ENCODE assay signal across 9 cellular contexts in genomic region chr19:18418034-18418724, GRCh38. TPM values are rescaled to one million over a fixed set of nuclear protein-coding genes. Genes with fewer than 3 reads are reported as not detected.
DNase-seq lines count a peak whose midpoint lies in the region; TF ChIP-seq lines count a peak whose summit lies in the region.
"Had no signal": no experiment of that assay in that cellular context is flagged by ENCODE, and none has a peak within 500 bp of the region (broad histone marks: within the 10 kb centered on the region; RNA-seq: fewer than 3 reads in every experiment).

No MANE protein-coding gene starts in this region.

- peak overlapping the region; percentile 52 for H3K4me3 ChIP-seq in GM23248
- no peak overlapping the region; the same call in 1 of the 2 replicates for H3K4me3 ChIP-seq in WERI-Rb-1 (ENCODE audit: low read depth, low read length)
- H3K4me3 ChIP-seq in fibroblast of villous mesenchyme (ENCODE audit: low read depth, low read length): peak overlapping the region; percentile 39
- H3K4me3 ChIP-seq in prostate gland: peak overlapping the region; percentile 26 to 28

- peaks cover 52% of the 10 kb centered on the region for H3K4me1 ChIP-seq in GM23248 (ENCODE audit: insufficient read depth)
- H3K4me1 ChIP-seq in prostate gland (replicated peaks): peaks cover 14% of the 10 kb centered on the region

- H3K9me2 ChIP-seq in GM23248 (ENCODE audit: insufficient read depth): no peaks in the 10 kb centered on the region

- no peaks in the 10 kb centered on the region for H4K20me1 ChIP-seq in GM23248 (ENCODE audit: insufficient read depth)

- H3K36me3 ChIP-seq in GM23248 (ENCODE audit: low read depth): no peaks in the 10 kb centered on the region
- H3K36me3 ChIP-seq in WERI-Rb-1: peaks cover under 1% of the 10 kb centered on the region; the same call in 1 of the 2 replicates
- no peaks in the 10 kb centered on the region for H3K36me3 ChIP-seq in prostate gland

- peaks cover 38% of the 10 kb centered on the region for H3K79me2 ChIP-seq in GM23248 (ENCODE audit: insufficient read depth)

- no peak for DNase-seq in GM23248
- no peak for DNase-seq in WERI-Rb-1
- no peak for DNase-seq in fibroblast of villous mesenchyme (ENCODE audit: low read depth)
- no peak for DNase-seq in prostate gland (ENCODE audit: low spot score)
- DNase-seq in central memory CD4-positive, alpha-beta T cell: no peak
- DNase-seq in cerebellar cortex (ENCODE audit: low spot score): no peak
- DNase-seq in NCI-H2227 (lab: John Stamatoyannopoulos, UW; ENCODE audit: unreplicated experiment): no peak
- no peak for DNase-seq in cerebellum (ENCODE audit: low spot score)

- WGBS in GM23248 (ENCODE audit: low coverage in 1 of 2, low lambda C conversion rate in 2 of 2, missing lambda C conversion rate in 2 of 2), 2 experiments: 18 to 21% methylated on average over 33 to 39 of the region's 39 CpGs
- WGBS in prostate gland: 25% methylated on average over 39 of the region's 39 CpGs

- in situ Hi-C loops in GM23248 (cut with MboI): no loop called here

- TF ChIP-seq CTCF in WERI-Rb-1 (IDR thresholded peaks at IDR 0.05; ENCODE audit: low read depth, low read length): no peak
- TF ChIP-seq CTCF in fibroblast of villous mesenchyme (IDR thresholded peaks at IDR 0.05; ENCODE audit: insufficient read depth, low read depth, low read length): no peak
- TF ChIP-seq CTCF in prostate gland (IDR thresholded peaks at IDR 0.05): no peak

- H3K27me3 ChIP-seq in GM23248 (replicated peaks; ENCODE audit: insufficient read depth): no peaks in the 10 kb centered on the region
- H3K27me3 ChIP-seq in WERI-Rb-1 (ENCODE audit: insufficient read depth, low read depth, severe bottlenecking): no peaks in the 10 kb centered on the region
- no peaks in the 10 kb centered on the region for H3K27me3 ChIP-seq in prostate gland (replicated peaks; ENCODE audit: insufficient read depth)

- H3K27ac ChIP-seq in GM23248 (peak overlapping the region; percentile 100), WERI-Rb-1 (peak overlapping the region; percentile 98), prostate gland (peak overlapping the region; percentile 77 to 82)

- intact Hi-C loops in prostate gland (cut with DNase I): loop anchor here (5.0 to 10.0 kb wide), 2 partner anchors 141 to 213 kb away; partner anchors contain the start of gene RAB3A

- peak overlapping the region; percentile 94 for H3K9ac ChIP-seq in GM23248

- peak overlapping the region; percentile 75 for H2AFZ ChIP-seq in GM23248

- TF ChIP-seq POLR2A in prostate gland (IDR thresholded peaks at IDR 0.05): no peak

- H3F3A ChIP-seq in GM23248 (ENCODE audit: insufficient read depth): peaks cover 27% of the 10 kb centered on the region

- H3K4me2 ChIP-seq in GM23248 (ENCODE audit: unreplicated experiment): peak overlapping the region; percentile 80

- H3K9me3 ChIP-seq in GM23248 (ENCODE audit: low read depth) (no peaks in the 10 kb centered on the region), WERI-Rb-1 (ENCODE audit: severe bottlenecking) (no peaks in the 10 kb centered on the region), prostate gland (no peaks in the 10 kb centered on the region)

RNA-seq across cellular contexts. Expression of gene SSBP4, which starts 1.0 kb away (rescaled TPM):
- 156 and 169 TPM in 2 replicates for total RNA-seq in GM23248 (2014; rRNA removed; shearing (Covaris generic))
- polyA plus RNA-seq in GM23248 (2016; fragmentation: Nextera tagmentation; extraction: Ambion mirVana): 46.5 and 46.9 TPM in 2 replicates
- 56.1 and 73.4 TPM in 2 replicates for total RNA-seq in fibroblast of villous mesenchyme
- 100 to 1,000 TPM in 1 of 2 donors, 10 to 100 TPM in 1; 71.5 to 120 TPM for total RNA-seq in prostate gland
- total RNA-seq in cerebellum: 32.2 TPM

RNA-seq across cellular contexts. Expression of gene ISYNA1, which starts 19.8 kb away (rescaled TPM):
- 5.5 and 8.9 TPM in 2 replicates for total RNA-seq in GM23248 (2014; rRNA removed; shearing (Covaris generic))
- polyA plus RNA-seq in GM23248 (2016; fragmentation: Nextera tagmentation; extraction: Ambion mirVana): 12.3 and 17.2 TPM in 2 replicates
- total RNA-seq in fibroblast of villous mesenchyme: 25.4 and 48.4 TPM in 2 replicates
- total RNA-seq in prostate gland: 100 to 1,000 TPM in 1 of 2 donors, 10 to 100 TPM in 1; 71.6 to 690 TPM
- 43.2 TPM for total RNA-seq in cerebellum

RNA-seq across cellular contexts. Expression of gene LRRC25, which starts 20.8 kb away (rescaled TPM):
- not detected in 2 replicates for total RNA-seq in GM23248 (2014; rRNA removed; shearing (Covaris generic))
- polyA plus RNA-seq in GM23248 (2016; fragmentation: Nextera tagmentation; extraction: Ambion mirVana): not detected in 2 replicates
- under 0.01 TPM in 1 of 2 replicates, not detected in the other for total RNA-seq in fibroblast of villous mesenchyme
- 1 to 10 TPM; 1.6 to 5.5 TPM for total RNA-seq in prostate gland
- 1.00 TPM for total RNA-seq in cerebellum
- total RNA-seq: renal cortical epithelial cell had no signal

RNA-seq across cellular contexts. Expression of gene GDF15, which starts 32.2 kb away (rescaled TPM):
- 27.7 and 33.3 TPM in 2 replicates for total RNA-seq in GM23248 (2014; rRNA removed; shearing (Covaris generic))
- 32.7 and 36.0 TPM in 2 replicates for polyA plus RNA-seq in GM23248 (2016; fragmentation: Nextera tagmentation; extraction: Ambion mirVana)
- total RNA-seq in fibroblast of villous mesenchyme (28.9 and 49.9 TPM in 2 replicates), prostate gland (100 to 1,000 TPM in 1 of 2 donors, 10 to 100 TPM in 1; 49.6 to 136 TPM), cerebellum (0.36 TPM)
